Comparison of ENCODE assay signal across 8 cellular contexts in the genomic region with DNA sequence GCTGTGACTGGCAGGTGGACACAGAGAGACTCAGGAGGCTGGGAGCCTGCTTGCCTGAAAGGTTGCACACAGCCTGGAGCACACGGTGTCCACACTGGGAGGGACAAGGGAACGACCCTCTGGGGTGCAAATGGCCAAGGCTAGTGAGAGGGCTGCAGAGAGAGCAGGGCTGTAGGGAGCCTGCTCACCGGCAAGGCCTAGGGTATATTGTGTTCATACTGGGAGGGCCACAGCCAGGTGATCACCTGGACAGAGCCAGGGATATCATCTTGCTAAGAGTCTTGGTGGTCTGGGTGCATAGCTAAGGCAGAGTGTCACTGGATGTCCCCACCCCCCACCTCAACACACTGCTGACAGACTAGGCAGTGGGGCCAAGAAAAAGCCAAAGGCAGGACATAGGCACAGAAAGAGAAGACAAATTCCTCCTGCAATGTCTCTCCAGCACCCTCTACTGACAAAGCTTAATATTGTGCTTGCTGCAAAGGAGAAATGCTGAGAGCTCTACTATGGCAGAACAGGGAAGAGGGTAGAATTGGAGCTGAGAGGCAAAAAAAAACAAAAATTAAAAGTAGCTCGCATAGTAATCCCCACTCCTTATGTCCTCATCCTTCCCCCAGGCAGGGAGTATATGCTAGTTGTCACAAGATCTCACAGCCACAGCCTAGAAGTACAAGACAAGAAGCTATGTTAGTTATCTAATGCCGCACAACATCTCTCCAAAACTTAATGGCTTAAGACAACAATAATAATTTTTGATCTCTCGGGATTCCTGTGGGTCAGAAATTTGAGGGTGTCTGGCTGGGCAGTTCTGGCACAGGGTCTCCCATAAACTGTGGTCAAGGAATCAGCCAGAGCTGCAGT. TPM values are rescaled to one million over a fixed set of nuclear protein-coding genes. Genes with fewer than 3 reads are reported as not detected.
DNase-seq lines count a peak whose midpoint lies in the region; ATAC-seq, FAIRE-seq and TF ChIP-seq lines count a peak whose summit lies in the region.

No MANE protein-coding gene starts in this region.

- ATAC-seq in GM18909 (IDR thresholded peaks at IDR 0.05; ENCODE audit: poor library complexity, unreplicated experiment) = peak; percentile 76

- H3K36me3 Mint-ChIP-seq in Caco-2 (ENCODE audit: insufficient read depth, unreplicated experiment) = peaks cover 22% of the 10 kb centered on the region

- H3K27me3 Mint-ChIP-seq in Caco-2 (ENCODE audit: insufficient read depth, unreplicated experiment) = no peaks in the 10 kb centered on the region

- H3K9me3 Mint-ChIP-seq in Caco-2 (ENCODE audit: unreplicated experiment) = no peaks in the 10 kb centered on the region

- no peaks in the 10 kb centered on the region for H3K36me3 ChIP-seq in Caco-2 (ENCODE audit: control insufficient read depth, insufficient read depth, low read length)

- BruUV-seq in Caco-2 (replicated peaks; lab: Mats Ljungman, UMichigan) = no TSS peak

- H3K4me1 Mint-ChIP-seq in Caco-2 (ENCODE audit: low read depth, unreplicated experiment) = peaks cover 46% of the 10 kb centered on the region

- no peak overlapping the region for H3K4me3 Mint-ChIP-seq in Caco-2 (ENCODE audit: unreplicated experiment)

- peak; percentile 85 to 88 for TF ChIP-seq CTCF in Caco-2 (IDR thresholded peaks at IDR 0.05; ENCODE audit: insufficient read depth in 1 of 2, low read depth in 1 of 2, low read length in 1 of 2, severe bottlenecking in 1 of 2, unreplicated experiment in 1 of 2)
- TF ChIP-seq CTCF in RWPE1 (conservative IDR thresholded peaks at IDR 0.05; ENCODE audit: low read depth) = peak; percentile 95
- peak; percentile 56 to 89 (median 80) for TF ChIP-seq CTCF in dorsolateral prefrontal cortex (IDR thresholded peaks at IDR 0.05 in 54 of 56, conservative IDR thresholded peaks at IDR 0.05 in 2 of 56; ENCODE audit: low read depth in 1 of 56, partially characterized antibody in 56 of 56)

- no peaks in the 10 kb centered on the region for H3K9me3 ChIP-seq in Caco-2

- H3K27me3 ChIP-seq in Caco-2 (replicated peaks; ENCODE audit: control insufficient read depth, insufficient read depth, low read length) (no peaks in the 10 kb centered on the region), dorsolateral prefrontal cortex (peaks cover 0 to 9% (median 0%) of the 10 kb centered on the region in 45 donors)

- peaks cover 34% of the 10 kb centered on the region for H3K4me1 ChIP-seq in Caco-2

- H3K4me3 ChIP-seq in Caco-2 (ENCODE audit: low read depth, low read length) = no peak overlapping the region
- H3K4me3 ChIP-seq in dorsolateral prefrontal cortex = no peak overlapping the region

- DNase-seq in Caco-2 = peak; percentile 59 to 79
- DNase-seq in M059J (ENCODE audit: low read depth) = peak; percentile 65
- no peak for DNase-seq in RWPE1 (ENCODE audit: low spot score)
- peak in 2 of 10 donors; percentile 34 for DNase-seq in dorsolateral prefrontal cortex
- peak; percentile 72 to 83 for DNase-seq in lung microvascular endothelial cell (ENCODE audit: low read depth in 2 of 2)
- DNase-seq in urothelium cell line (ENCODE audit: low spot score) = peak; percentile 55
- DNase-seq in T1000 (lab: John Stamatoyannopoulos, UW) = no peak

- peak; percentile 84 for FAIRE-seq in urothelium cell line (lab: Jason Lieb, UNC)

- POLR2A ChIA-PET in Caco-2 (lab: Charles Lee) (interaction anchor here (0.6 kb wide), 1 partner anchor 148 kb away, joined by 4 read pairs; a partner anchor contains a TSS), RWPE1 (lab: Yijun Ruan, JAX; ENCODE audit: low non-redundant PET) (no interaction called here)

- no peak overlapping the region for H3K27ac ChIP-seq in RWPE1
- H3K27ac ChIP-seq in dorsolateral prefrontal cortex = no peak overlapping the region

- H3K27ac Mint-ChIP-seq in Caco-2 (ENCODE audit: unreplicated experiment) = peak overlapping the region; percentile 50

- CTCF ChIA-PET in Caco-2 (lab: Charles Lee) = interaction anchor here (0.5 to 3.3 kb wide), 28 partner anchors 13 to 302 kb away, joined by 3 to 76 read pairs (median 4); no protein-coding TSS in a partner anchor
- CTCF ChIA-PET in RWPE1 (lab: Yijun Ruan, JAX) = interaction anchor here (0.6 to 2.8 kb wide), 20 partner anchors 9 to 1112 kb away, joined by 3 to 37 read pairs (median 5); a partner anchor contains a TSS

- intact Hi-C loops in Caco-2 (cut with micrococcal nuclease; ENCODE audit: unreplicated experiment) (loop anchor here (1.0 kb wide), 3 partner anchors 150 to 184 kb away; no protein-coding TSS in a partner anchor), dorsolateral prefrontal cortex (cut with DNase I) (loop anchor here in 1 of 2 donors (10.0 kb wide), 2 partner anchors 152 to 238 kb away; a partner anchor contains a TSS)

RNA-seq across cellular contexts. Expression of a gene that starts 40.0 kb away (rescaled TPM):
- total RNA-seq in Caco-2 (2022) (108 and 109 TPM in 2 replicates), dorsolateral prefrontal cortex (10 to 100 TPM in 48 of 120 experiments, 1 to 10 TPM in 72; 1.1 to 20.6 (median 8.7) TPM), lung microvascular endothelial cell (0.22 and 0.40 TPM in 2 replicates)
- total RNA-seq in M059J (2014; rRNA removed; shearing (Covaris generic)) = 0.49 and 0.64 TPM in 2 replicates

Comparison
In these comparisons a context has a peak if more than half of its experiments do, and no peak if none do; other contexts are left out.
1. DNase-seq: peak in Caco-2 (2 of 2), M059J (single experiment), lung microvascular endothelial cell (2 of 2) and urothelium cell line (single experiment); none in RWPE1 (single experiment) and T1000 (single experiment).
2. Peak in every context shown above with its lines, with median percentiles within 50 percentile points of each other: CTCF ChIP-seq.